Comparison of ENCODE assay signal across 1 cellular context in genomic region chr2:1990724-1991123, GRCh38.
TF ChIP-seq lines count a peak whose summit lies in the region.

No MANE protein-coding gene starts in this region.

TF ChIP-seq in SK-N-SH treated with all-trans-retinoic acid at 6 μM for 48 hours, 23 proteins besides CTCF, POLR2A, EP300 and RAD21 (continued from another document):
- TF ChIP-seq, protein P1, sequence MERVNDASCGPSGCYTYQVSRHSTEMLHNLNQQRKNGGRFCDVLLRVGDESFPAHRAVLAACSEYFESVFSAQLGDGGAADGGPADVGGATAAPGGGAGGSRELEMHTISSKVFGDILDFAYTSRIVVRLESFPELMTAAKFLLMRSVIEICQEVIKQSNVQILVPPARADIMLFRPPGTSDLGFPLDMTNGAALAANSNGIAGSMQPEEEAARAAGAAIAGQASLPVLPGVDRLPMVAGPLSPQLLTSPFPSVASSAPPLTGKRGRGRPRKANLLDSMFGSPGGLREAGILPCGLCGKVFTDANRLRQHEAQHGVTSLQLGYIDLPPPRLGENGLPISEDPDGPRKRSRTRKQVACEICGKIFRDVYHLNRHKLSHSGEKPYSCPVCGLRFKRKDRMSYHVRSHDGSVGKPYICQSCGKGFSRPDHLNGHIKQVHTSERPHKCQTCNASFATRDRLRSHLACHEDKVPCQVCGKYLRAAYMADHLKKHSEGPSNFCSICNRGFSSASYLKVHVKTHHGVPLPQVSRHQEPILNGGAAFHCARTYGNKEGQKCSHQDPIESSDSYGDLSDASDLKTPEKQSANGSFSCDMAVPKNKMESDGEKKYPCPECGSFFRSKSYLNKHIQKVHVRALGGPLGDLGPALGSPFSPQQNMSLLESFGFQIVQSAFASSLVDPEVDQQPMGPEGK (CRISPR knock-in tag; IDR thresholded peaks at IDR 0.05; ENCODE audit: borderline replicate concordance): no peak
- 0 out of 2 replicates have a peak, but pooled peaks have one; percentile 20 for TF ChIP-seq SNAI2 (CRISPR knock-in tag; IDR thresholded peaks at IDR 0.05)
- TF ChIP-seq ARNTL (CRISPR knock-in tag; IDR thresholded peaks at IDR 0.05; ENCODE audit: borderline replicate concordance, low read depth): no peak
- TF ChIP-seq RARB (CRISPR knock-in tag; IDR thresholded peaks at IDR 0.05): no peak
